ENCODE assay signal across 8 cellular contexts in the genomic region with DNA sequence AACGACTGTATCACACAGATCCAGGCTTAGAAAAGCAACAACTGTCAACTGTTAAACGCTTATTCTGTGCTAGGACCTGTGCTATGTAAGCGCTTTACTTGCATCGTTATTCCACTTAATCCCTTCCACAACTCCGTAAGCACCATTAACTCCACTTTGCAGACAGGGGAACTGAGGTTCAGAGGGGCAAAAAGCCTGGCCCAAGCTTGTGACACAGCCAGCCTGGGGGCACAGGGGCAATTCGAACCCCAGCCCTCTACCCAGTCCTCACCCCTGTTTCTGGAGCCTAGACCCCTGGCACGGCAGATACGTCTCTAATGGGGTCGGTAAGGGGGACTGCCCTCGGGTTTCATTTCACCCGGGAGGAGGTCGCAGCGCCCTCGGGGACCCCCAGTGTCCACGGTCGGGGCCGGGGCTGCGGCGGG. TPM values are rescaled to one million over a fixed set of nuclear protein-coding genes. Genes with fewer than 3 reads are reported as not detected.
A peak's percentile ranks its signal among the peaks of the same experiment; 100 is the strongest.
DNase-seq lines count a peak whose midpoint lies in the region; ATAC-seq, FAIRE-seq and TF ChIP-seq lines count a peak whose summit lies in the region.

No MANE protein-coding gene starts in this region.

- peaks cover 12% of the 10 kb centered on the region for H3K36me3 Mint-ChIP-seq in activated naive CD8-positive, alpha-beta T cell treated with anti-CD3 and anti-CD28 coated beads, Interleukin-2, amount 10 ng/mL, durations not matched to agents 7 days and 5 days

- peak overlapping the region; percentile 93 to 94 for H3K4me3 ChIP-seq in kidney (ENCODE audit: low read length in 2 of 2)
- H3K4me3 ChIP-seq in tibial nerve: peak overlapping the region; percentile 39 to 89 (median 73)

- no peak for FAIRE-seq in kidney (lab: Jason Lieb, UNC)

- POLR2A ChIA-PET in activated naive CD8-positive, alpha-beta T cell treated with anti-CD3 and anti-CD28 coated beads, Interleukin-2, amount 10 ng/mL, durations not matched to agents 7 days and 5 days (lab: Charles Lee): interaction anchor here (0.6 to 2.9 kb wide), 9 partner anchors 10 to 270 kb away, joined by 3 to 10 read pairs (median 3); partner anchors contain the start of gene SLA2

- H3K27ac ChIP-seq in kidney (ENCODE audit: low read depth in 2 of 2, low read length in 2 of 2): peak overlapping the region in 1 of 2 donors; percentile 48
- peak overlapping the region in 3 of 4 donors; percentile 89 to 97 (median 90) for H3K27ac ChIP-seq in tibial nerve

- peaks cover 29% of the 10 kb centered on the region for H3K4me1 Mint-ChIP-seq in activated naive CD8-positive, alpha-beta T cell treated with anti-CD3 and anti-CD28 coated beads, Interleukin-2, amount 10 ng/mL, durations not matched to agents 7 days and 5 days

- H3K9ac ChIP-seq in kidney (ENCODE audit: low read length in 2 of 2): peak overlapping the region; percentile 50 to 99

- TF ChIP-seq EP300 in tibial nerve (IDR thresholded peaks at IDR 0.05): no peak

- H3K9me3 ChIP-seq in kidney (ENCODE audit: control insufficient read depth in 1 of 2, low read length in 2 of 2): no peaks in the 10 kb centered on the region
- no peaks in the 10 kb centered on the region for H3K9me3 ChIP-seq in tibial nerve

- H3K36me3 ChIP-seq in kidney (ENCODE audit: control insufficient read depth in 1 of 2, insufficient read depth in 2 of 2, low read length in 2 of 2) (no peaks in the 10 kb centered on the region), tibial nerve (peaks cover 0 to 11% (median 0%) of the 10 kb centered on the region in 3 donors)

- no peaks in the 10 kb centered on the region for H3K9me3 Mint-ChIP-seq in activated naive CD8-positive, alpha-beta T cell treated with anti-CD3 and anti-CD28 coated beads, Interleukin-2, amount 10 ng/mL, durations not matched to agents 7 days and 5 days

- in situ Hi-C loops in G401 (cut with HindIII; ENCODE audit: low sequenced_read_pairs): no loop called here

- peaks cover 3 to 4% of the 10 kb centered on the region in 2 donors for H3K4me1 ChIP-seq in kidney (ENCODE audit: control insufficient read depth in 1 of 2, insufficient read depth in 1 of 2, low read depth in 1 of 2, low read length in 2 of 2)
- H3K4me1 ChIP-seq in tibial nerve: peaks cover 0 to 44% (median 11%) of the 10 kb centered on the region in 4 donors

- H3K4me3 Mint-ChIP-seq in activated naive CD8-positive, alpha-beta T cell treated with anti-CD3 and anti-CD28 coated beads, Interleukin-2, amount 10 ng/mL, durations not matched to agents 7 days and 5 days: peak overlapping the region; percentile 92

- intact Hi-C loops in kidney (cut with DNase I): no loop called here

- peak; percentile 12 for ATAC-seq in HG03066 (IDR thresholded peaks at IDR 0.05; ENCODE audit: low read depth, unreplicated experiment)
- no peak for ATAC-seq in activated naive CD8-positive, alpha-beta T cell treated with anti-CD3 and anti-CD28 coated beads, Interleukin-2, amount 10 ng/mL, durations not matched to agents 7 days and 5 days (ENCODE audit: low read depth)

- H3K27me3 Mint-ChIP-seq in activated naive CD8-positive, alpha-beta T cell treated with anti-CD3 and anti-CD28 coated beads, Interleukin-2, amount 10 ng/mL, durations not matched to agents 7 days and 5 days: no peaks in the 10 kb centered on the region

- H3K27ac Mint-ChIP-seq in activated naive CD8-positive, alpha-beta T cell treated with anti-CD3 and anti-CD28 coated beads, Interleukin-2, amount 10 ng/mL, durations not matched to agents 7 days and 5 days: peak overlapping the region; percentile 96

- no peak for TF ChIP-seq CTCF in kidney (IDR thresholded peaks at IDR 0.05; ENCODE audit: borderline replicate concordance, extremely low read depth, insufficient read depth)
- no peak for TF ChIP-seq CTCF in tibial nerve (IDR thresholded peaks at IDR 0.05)

- H3K27me3 ChIP-seq in tibial nerve: no peaks in the 10 kb centered on the region

- WGBS in tibial nerve, 2 donors: 1 to 3% methylated on average over 9 to 16 of the region's 19 CpGs

- TF ChIP-seq POLR2A in tibial nerve (IDR thresholded peaks at IDR 0.05): no peak

- peak; percentile 5 for DNase-seq in G401 (ENCODE audit: low spot score)
- no peak for DNase-seq in activated naive CD8-positive, alpha-beta T cell treated with anti-CD3 and anti-CD28 coated beads, Interleukin-2, amount 10 ng/mL, durations not matched to agents 7 days and 5 days
- DNase-seq in kidney: no peak
- DNase-seq in tibial nerve (ENCODE audit: low spot score in 2 of 2): no peak
- no peak for DNase-seq in NOMO-1 treated with dmso at 0.1 percent for 144 hours (lab: John Stamatoyannopoulos, UW; ENCODE audit: unreplicated experiment)
- DNase-seq in GDM1 (lab: John Stamatoyannopoulos, UW): no peak
- no peak for DNase-seq in HuH-7.5 (ENCODE audit: low spot score)

RNA-seq across cellular contexts. Expression of gene DSN1, which starts 0.4 kb away (rescaled TPM):
- total RNA-seq in G401 (2014; rRNA removed; shearing (Covaris generic)): 31.0 and 31.1 TPM in 2 replicates
- total RNA-seq in activated naive CD8-positive, alpha-beta T cell treated with anti-CD3 and anti-CD28 coated beads, Interleukin-2, amount 10 ng/mL, durations not matched to agents 7 days and 5 days: 10 to 100 TPM; 32.2 to 32.4 TPM
- total RNA-seq in kidney (8.3 TPM), tibial nerve (10 to 100 TPM in 2 of 4 donors, 1 to 10 TPM in 2; 5.4 to 14.9 (median 8.6) TPM)
- polyA plus RNA-seq in kidney (ENCODE audit: insufficient read depth, low read depth, low replicate concordance): 6.0 TPM

RNA-seq across cellular contexts. Expression of gene NDRG3, which starts 27.2 kb away (rescaled TPM):
- total RNA-seq in G401 (2014; rRNA removed; shearing (Covaris generic)): 27.8 and 34.6 TPM in 2 replicates
- total RNA-seq in activated naive CD8-positive, alpha-beta T cell treated with anti-CD3 and anti-CD28 coated beads, Interleukin-2, amount 10 ng/mL, durations not matched to agents 7 days and 5 days: 10 to 100 TPM; 34.3 to 35.5 TPM
- total RNA-seq in kidney (25.3 TPM), tibial nerve (10 to 100 TPM; 13.9 to 21.9 (median 19.2) TPM)
- 26.4 TPM for polyA plus RNA-seq in kidney (ENCODE audit: insufficient read depth, low read depth, low replicate concordance)
